In the genomic region with DNA sequence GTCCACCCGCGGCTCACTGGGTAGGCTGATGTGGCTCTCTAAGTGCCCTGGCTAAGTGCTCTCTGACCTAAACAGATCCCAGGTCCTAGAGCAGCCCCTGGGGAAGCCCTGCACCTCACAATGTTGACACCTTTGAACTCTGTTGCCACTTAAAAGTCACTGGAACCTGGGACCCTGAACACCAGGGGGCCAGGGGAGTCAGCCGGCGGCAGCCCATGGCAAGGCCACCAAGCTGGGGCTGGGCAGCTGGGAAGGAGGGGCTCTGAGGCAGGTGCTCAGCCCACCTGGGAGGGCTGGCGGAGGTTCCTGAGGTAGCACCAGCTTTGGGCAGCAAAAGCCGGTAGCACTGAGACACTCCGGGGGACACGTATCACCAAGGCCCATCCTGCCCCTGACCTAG, we compare ENCODE assay signal across 22 cellular contexts.
A peak's percentile ranks its signal among the peaks of the same experiment; 100 is the strongest.
DNase-seq lines count a peak whose midpoint lies in the region; TF ChIP-seq lines count a peak whose summit lies in the region.
"Had no signal": no experiment of that assay in that cellular context is flagged by ENCODE, and none has a peak within 500 bp of the region (broad histone marks: within the 10 kb centered on the region; RNA-seq: fewer than 3 reads in every experiment).

No MANE protein-coding gene starts in this region.

- H3K9ac ChIP-seq in Loucy (ENCODE audit: low read depth, low read length, poor library complexity, severe bottlenecking) (peak overlapping the region; percentile 71), endodermal cell (ENCODE audit: extremely low read depth, low read length, poor library complexity, severe bottlenecking) (no peak overlapping the region)
- H3K9ac ChIP-seq: parathyroid adenoma had no signal

- peak overlapping the region; percentile 42 for H3K4me3 Mint-ChIP-seq in activated naive CD4-positive, alpha-beta T cell treated with anti-CD3 and anti-CD28 coated beads, Interleukin-2, amount 50 U/mL, for 24 hours
- no peak overlapping the region for H3K4me3 Mint-ChIP-seq in endodermal cell
- H3K4me3 Mint-ChIP-seq: type B pancreatic cell had no signal

- no peaks in the 10 kb centered on the region for H3K27me3 Mint-ChIP-seq in activated naive CD4-positive, alpha-beta T cell treated with anti-CD3 and anti-CD28 coated beads, Interleukin-2, amount 50 U/mL, for 24 hours
- H3K27me3 Mint-ChIP-seq in endodermal cell (ENCODE audit: insufficient read depth) = peaks cover 3% of the 10 kb centered on the region
- H3K27me3 Mint-ChIP-seq: central memory CD8-positive, alpha-beta T cell; stimulated activated naive CD8-positive, alpha-beta T cell treated with anti-CD3 and anti-CD28 coated beads, Interleukin-15, Interleukin-2, amounts not matched to agents 100 ng/mL and 50 ng/mL, for 24 hours had no signal

- CTCF ChIA-PET in PC-9 (lab: Charles Lee) = no interaction called here

- H3K4me1 Mint-ChIP-seq in activated naive CD4-positive, alpha-beta T cell treated with anti-CD3 and anti-CD28 coated beads, Interleukin-2, amount 50 U/mL, for 24 hours = peaks cover 48% of the 10 kb centered on the region
- H3K4me1 Mint-ChIP-seq in endodermal cell = peaks cover 18% of the 10 kb centered on the region

- no peaks in the 10 kb centered on the region for H3K36me3 Mint-ChIP-seq in activated naive CD4-positive, alpha-beta T cell treated with anti-CD3 and anti-CD28 coated beads, Interleukin-2, amount 50 U/mL, for 24 hours
- H3K36me3 Mint-ChIP-seq in endodermal cell (ENCODE audit: low read depth) = no peaks in the 10 kb centered on the region
- H3K36me3 Mint-ChIP-seq: type B pancreatic cell had no signal

- POLR2A ChIA-PET in PC-9 (lab: Charles Lee; ENCODE audit: unreplicated experiment) = no interaction called here

- H3K9me2 ChIP-seq in Loucy (replicated peaks; ENCODE audit: low read depth, low read length) (no peaks in the 10 kb centered on the region), PC-9 (ENCODE audit: insufficient read depth) (no peaks in the 10 kb centered on the region)

- no TSS peak for BruUV-seq in PC-9 (replicated peaks; lab: Mats Ljungman, UMichigan)

- H3K27me3 ChIP-seq in Loucy (ENCODE audit: insufficient read depth, low read length, poor library complexity, severe bottlenecking) (no peaks in the 10 kb centered on the region), endodermal cell (ENCODE audit: control insufficient read depth, insufficient read depth, low read length, poor library complexity, severe bottlenecking) (no peaks in the 10 kb centered on the region), PC-9 (ENCODE audit: insufficient read depth, low read depth) (no peaks in the 10 kb centered on the region)
- H3K27me3 ChIP-seq: gastrocnemius medialis had no signal

- H3K4me1 ChIP-seq in Loucy (ENCODE audit: insufficient read depth, low read length, poor library complexity, severe bottlenecking) (peaks cover 74% of the 10 kb centered on the region), endodermal cell (ENCODE audit: control insufficient read depth, insufficient read depth, low read length) (peaks cover 3% of the 10 kb centered on the region), PC-9 (replicated peaks; ENCODE audit: insufficient read depth) (no peaks in the 10 kb centered on the region)
- H3K4me1 ChIP-seq: parathyroid adenoma had no signal

- 87 to 93% methylated on average over 6 to 8 of the region's 8 CpGs for WGBS in endodermal cell (ENCODE audit: insufficient coverage in 1 of 2, insufficient read length in 1 of 2), 2 experiments

- H3K4me3 ChIP-seq in Loucy (ENCODE audit: low read length, poor library complexity, severe bottlenecking) (no peak overlapping the region), endodermal cell (ENCODE audit: low read length) (no peak overlapping the region), PC-9 (no peak overlapping the region), coronary artery (no peak overlapping the region)

- intact Hi-C loops in posterior vena cava (cut with DNase I) = no loop called here
- intact Hi-C loops in PC-9 (cut with micrococcal nuclease; ENCODE audit: unreplicated experiment) = no loop called here

- H3K9me3 Mint-ChIP-seq in activated naive CD4-positive, alpha-beta T cell treated with anti-CD3 and anti-CD28 coated beads, Interleukin-2, amount 50 U/mL, for 24 hours = no peaks in the 10 kb centered on the region
- H3K9me3 Mint-ChIP-seq in endodermal cell = peaks cover 2% of the 10 kb centered on the region
- H3K9me3 Mint-ChIP-seq: central memory CD8-positive, alpha-beta T cell; stimulated activated naive CD8-positive, alpha-beta T cell treated with anti-CD3 and anti-CD28 coated beads, Interleukin-15, Interleukin-2, amounts not matched to agents 100 ng/mL and 50 ng/mL, for 24 hours had no signal

- H3K79me2 ChIP-seq in Loucy (ENCODE audit: insufficient read depth, low read length) (no peaks in the 10 kb centered on the region), PC-9 (ENCODE audit: low read depth) (no peaks in the 10 kb centered on the region)
- H3K79me2 ChIP-seq: parathyroid adenoma had no signal

- peaks cover 15% of the 10 kb centered on the region for H3F3A ChIP-seq in Loucy (ENCODE audit: low read depth)
- no peaks in the 10 kb centered on the region for H3F3A ChIP-seq in PC-9 (ENCODE audit: insufficient read depth, low read depth)

- H3K36me3 ChIP-seq in Loucy (ENCODE audit: insufficient read depth, low read length) = no peaks in the 10 kb centered on the region
- H3K36me3 ChIP-seq in endodermal cell (ENCODE audit: control insufficient read depth, insufficient read depth, low read length) = no peaks in the 10 kb centered on the region
- H3K36me3 ChIP-seq in PC-9 (ENCODE audit: low read depth) = no peaks in the 10 kb centered on the region
- H3K36me3 ChIP-seq: gastrocnemius medialis had no signal

- DNase-seq in activated naive CD4-positive, alpha-beta T cell treated with Interleukin-2 at 50 U/mL for 16 hours = no peak
- DNase-seq in endodermal cell = peak; percentile 44
- peak; percentile 75 for DNase-seq in posterior vena cava (ENCODE audit: low spot score)
- DNase-seq in PC-9 = no peak
- no peak for DNase-seq in coronary artery (ENCODE audit: low spot score)
- DNase-seq in AG20443 (ENCODE audit: low spot score) = no peak
- DNase-seq: activated effector memory CD4-positive, alpha-beta T cell treated with Interleukin-2 at 50 U/mL for 16 hours; anterior cingulate cortex; DMS79; gastrocnemius medialis; mammary epithelial cell; NCI-H1694 treated with DMSO at 0.1 percent for 48 hours; NCI-H748 treated with DMSO at 0.1 percent for 48 hours; SHP77 treated with DMSO at 0.1 percent for 48 hours had no signal

- no peak overlapping the region for H3K27ac ChIP-seq in endodermal cell (ENCODE audit: low read depth, low read length)
- H3K27ac ChIP-seq in PC-9 = no peak overlapping the region
- peak overlapping the region in 1 of 2 donors; percentile 58 for H3K27ac ChIP-seq in coronary artery
- H3K27ac ChIP-seq: HL-60, VCaP had no signal

- peak overlapping the region; percentile 68 for H3K4me2 ChIP-seq in Loucy (ENCODE audit: low read depth, low read length, poor library complexity, severe bottlenecking)
- no peak overlapping the region for H3K4me2 ChIP-seq in PC-9

- 0 out of 2 replicates have a peak, but pooled peaks have one; percentile 18 for TF ChIP-seq CTCF in Loucy (conservative IDR thresholded peaks at IDR 0.05; ENCODE audit: low read length)
- TF ChIP-seq CTCF in endodermal cell (conservative IDR thresholded peaks at IDR 0.05) = no peak
- TF ChIP-seq CTCF in PC-9 (conservative IDR thresholded peaks at IDR 0.05) = no peak
- no peak for TF ChIP-seq CTCF in coronary artery (IDR thresholded peaks at IDR 0.05)

- no peak overlapping the region for H3K27ac Mint-ChIP-seq in activated naive CD4-positive, alpha-beta T cell treated with anti-CD3 and anti-CD28 coated beads, Interleukin-2, amount 50 U/mL, for 24 hours
- no peak overlapping the region for H3K27ac Mint-ChIP-seq in endodermal cell

- H2AFZ ChIP-seq in Loucy (ENCODE audit: low read length) (no peak overlapping the region), PC-9 (no peak overlapping the region)
- H2AFZ ChIP-seq: parathyroid adenoma had no signal

- H4K20me1 ChIP-seq in Loucy (ENCODE audit: insufficient read depth, low read length, poor library complexity, severe bottlenecking) (no peaks in the 10 kb centered on the region), PC-9 (ENCODE audit: insufficient read depth) (no peaks in the 10 kb centered on the region)

- H3K9me3 ChIP-seq in Loucy (ENCODE audit: insufficient read depth, low read depth, low read length) (no peaks in the 10 kb centered on the region), endodermal cell (ENCODE audit: control insufficient read depth, low read length) (no peaks in the 10 kb centered on the region), PC-9 (ENCODE audit: insufficient read depth, low read depth) (no peaks in the 10 kb centered on the region)
- H3K9me3 ChIP-seq: gastrocnemius medialis had no signal

Comparison
In these comparisons a context has a peak if more than half of its experiments do, and no peak if none do; other contexts are left out.
1. DNase-seq: peak in endodermal cell (single experiment) and posterior vena cava (single experiment); none in activated naive CD4-positive, alpha-beta T cell treated with Interleukin-2 at 50 U/mL for 16 hours (single experiment), PC-9 (0 of 2), coronary artery (single experiment) and AG20443 (single experiment).